In genomic region chr17:39939588-39940419, GRCh38 we compare ENCODE assay signal across 9 cellular contexts. TPM values are rescaled to one million over a fixed set of nuclear protein-coding genes. Genes with fewer than 3 reads are reported as not detected.
DNase-seq lines count a peak whose midpoint lies in the region; ATAC-seq and TF ChIP-seq lines count a peak whose summit lies in the region.
"Had no signal": no experiment of that assay in that cellular context is flagged by ENCODE, and none has a peak within 500 bp of the region (broad histone marks: within the 10 kb centered on the region; RNA-seq: fewer than 3 reads in every experiment).

No MANE protein-coding gene starts in this region.

- H3K27me3 ChIP-seq in BJ (ENCODE audit: control insufficient read depth, insufficient read depth, low read length) (no peaks in the 10 kb centered on the region; the same call in 1 of the 2 replicates), heart right ventricle (no peaks in the 10 kb centered on the region), stomach smooth muscle (ENCODE audit: control insufficient read depth in 1 of 2, insufficient read depth in 2 of 2, low read length in 2 of 2) (peaks cover 4 to 10% of the 10 kb centered on the region in 2 donors)

- WGBS in heart right ventricle, 2 donors: 44 to 51% methylated on average over 6 of the region's 6 CpGs

- no peak overlapping the region for H3K9ac ChIP-seq in stomach smooth muscle (ENCODE audit: low read length in 2 of 2)

- H3K4me3 ChIP-seq in BJ (ENCODE audit: low read depth, low read length): no peak overlapping the region
- no peak overlapping the region for H3K4me3 ChIP-seq in heart right ventricle
- no peak overlapping the region for H3K4me3 ChIP-seq in stomach smooth muscle (ENCODE audit: low read length in 2 of 2)

- CTCF ChIA-PET in BJ (lab: Yijun Ruan, JAX): interaction anchor here (0.6 to 5.1 kb wide), 16 partner anchors 10 to 86 kb away, joined by 3 to 32 read pairs (median 3); partner anchors contain the start of genes LRRC3C, ORMDL3 and PSMD3

- POLR2A ChIA-PET in BJ (lab: Charles Lee): interaction anchor here (0.5 kb wide), 1 partner anchor 10 kb away, joined by 5 read pairs; no protein-coding TSS in a partner anchor

- peak; percentile 72 for TF ChIP-seq CTCF in BJ (IDR thresholded peaks at IDR 0.05; ENCODE audit: insufficient read depth, low read depth, low read length)
- TF ChIP-seq CTCF in heart right ventricle (IDR thresholded peaks at IDR 0.05): peak in 7 of 9 donors; percentile 28 to 53 (median 48)

- H3K36me3 ChIP-seq in BJ (ENCODE audit: control insufficient read depth, insufficient read depth, low read length) (no peaks in the 10 kb centered on the region), heart right ventricle (no peaks in the 10 kb centered on the region), stomach smooth muscle (ENCODE audit: control insufficient read depth in 2 of 2, insufficient read depth in 2 of 2, low read length in 2 of 2) (no peaks in the 10 kb centered on the region)

- ATAC-seq in GM18511 (IDR thresholded peaks at IDR 0.05; ENCODE audit: unreplicated experiment) (peak; percentile 75), heart right ventricle (peak in 7 of 8 donors; percentile 47 to 89 (median 80)), HG03139 (IDR thresholded peaks at IDR 0.05; ENCODE audit: unreplicated experiment) (no peak), GM19035 (IDR thresholded peaks at IDR 0.05; ENCODE audit: unreplicated experiment) (no peak)

- DNase-seq in BJ (ENCODE audit: low read depth): peak; percentile 76
- DNase-seq in M059J (ENCODE audit: low read depth): peak; percentile 76
- peak; percentile 51 to 57 for DNase-seq in activated CD4-positive, alpha-beta T cell treated with anti-CD3 and anti-CD28 coated beads, Interleukin-2, amount 50 U/mL, for 48 hours
- peak in 1 of 2 donors; percentile 65 for DNase-seq in heart right ventricle

- H3K27ac ChIP-seq in heart right ventricle (peak overlapping the region in 5 of 10 donors; percentile 14 to 70 (median 51)), stomach smooth muscle (ENCODE audit: low read length) (peak overlapping the region; percentile 11)

- H3K9me3 ChIP-seq in heart right ventricle (no peaks in the 10 kb centered on the region), stomach smooth muscle (ENCODE audit: control insufficient read depth in 2 of 2, low read length in 2 of 2) (no peaks in the 10 kb centered on the region)

- intact Hi-C loops in heart right ventricle (cut with DNase I): no loop called here

- H3K4me1 ChIP-seq in heart right ventricle (peaks cover 0 to 31% (median 13%) of the 10 kb centered on the region in 9 donors), stomach smooth muscle (ENCODE audit: control insufficient read depth, insufficient read depth, low read length) (peaks cover 6% of the 10 kb centered on the region)

RNA-seq across cellular contexts. Expression of gene LRRC3C, which starts 12.3 kb away (rescaled TPM):
- polyA plus RNA-seq in BJ (2011; rRNA removed) (not detected in 2 replicates), heart right ventricle (not detected)
- not detected in 2 replicates for polyA minus RNA-seq in BJ (2011; rRNA and poly(A)+ RNA removed)
- not detected in 2 replicates for total RNA-seq in M059J (2014; rRNA removed; shearing (Covaris generic))
- total RNA-seq in heart right ventricle: not detected
- polyA plus RNA-seq: neural cell had no signal

RNA-seq across cellular contexts. Expression of gene ORMDL3, which starts 12.4 kb away (rescaled TPM):
- polyA plus RNA-seq in BJ (2011; rRNA removed) (78.3 and 96.7 TPM in 2 replicates), heart right ventricle (10 to 100 TPM; 51.4 to 56.3 TPM)
- polyA minus RNA-seq in BJ (2011; rRNA and poly(A)+ RNA removed): 89.7 and 149 TPM in 2 replicates
- 28.9 and 42.7 TPM in 2 replicates for total RNA-seq in M059J (2014; rRNA removed; shearing (Covaris generic))
- 10 to 100 TPM; 33.5 to 94.3 (median 66.8) TPM for total RNA-seq in heart right ventricle

RNA-seq across cellular contexts. Expression of gene GSDMB, which starts 21.4 kb away (rescaled TPM):
- polyA plus RNA-seq in BJ (2011; rRNA removed): 3.8 and 5.1 TPM in 2 replicates
- polyA minus RNA-seq in BJ (2011; rRNA and poly(A)+ RNA removed): 3.6 and 3.8 TPM in 2 replicates
- total RNA-seq in M059J (2014; rRNA removed; shearing (Covaris generic)): 0.15 and 1.5 TPM in 2 replicates
- total RNA-seq in heart right ventricle: 1 to 10 TPM in 9 of 10 donors, under 1 TPM in 1; 0.72 to 4.6 (median 2.5) TPM
- 10 to 100 TPM in 1 of 2 donors, 1 to 10 TPM in 1; 2.1 to 11.9 TPM for polyA plus RNA-seq in heart right ventricle

RNA-seq across cellular contexts. Expression of gene GSDMA, which starts 23.0 kb away (rescaled TPM):
- polyA plus RNA-seq in BJ (2011; rRNA removed) (not detected in 2 replicates), heart right ventricle (under 1 TPM in 1 of 2 donors, not detected in 1; 0.06 TPM)
- polyA minus RNA-seq in BJ (2011; rRNA and poly(A)+ RNA removed): not detected in 2 replicates
- not detected in 2 replicates for total RNA-seq in M059J (2014; rRNA removed; shearing (Covaris generic))
- total RNA-seq in heart right ventricle: 1 to 10 TPM in 1 of 10 donors, under 1 TPM in 4, not detected in 5; 0.15 to 1.3 (median 0.57) TPM
- polyA plus RNA-seq: neural cell had no signal

RNA-seq across cellular contexts. Expression of gene PSMD3, which starts 40.8 kb away (rescaled TPM):
- 57.0 and 104 TPM in 2 replicates for polyA plus RNA-seq in BJ (2011; rRNA removed)
- polyA minus RNA-seq in BJ (2011; rRNA and poly(A)+ RNA removed): 60.9 and 77.5 TPM in 2 replicates
- 138 and 170 TPM in 2 replicates for total RNA-seq in M059J (2014; rRNA removed; shearing (Covaris generic))
- 100 to 1,000 TPM in 1 of 10 donors, 10 to 100 TPM in 9; 76.5 to 113 (median 81.8) TPM for total RNA-seq in heart right ventricle
- polyA plus RNA-seq in heart right ventricle: 100 to 1,000 TPM in 1 of 2 donors, 10 to 100 TPM in 1; 46.7 to 109 TPM

Comparison
In these comparisons a context has a peak if more than half of its experiments do, and no peak if none do; other contexts are left out.
1. ATAC-seq: peak in GM18511 (single experiment) and heart right ventricle (7 of 8); none in HG03139 (single experiment) and GM19035 (single experiment).